In the genomic region with DNA sequence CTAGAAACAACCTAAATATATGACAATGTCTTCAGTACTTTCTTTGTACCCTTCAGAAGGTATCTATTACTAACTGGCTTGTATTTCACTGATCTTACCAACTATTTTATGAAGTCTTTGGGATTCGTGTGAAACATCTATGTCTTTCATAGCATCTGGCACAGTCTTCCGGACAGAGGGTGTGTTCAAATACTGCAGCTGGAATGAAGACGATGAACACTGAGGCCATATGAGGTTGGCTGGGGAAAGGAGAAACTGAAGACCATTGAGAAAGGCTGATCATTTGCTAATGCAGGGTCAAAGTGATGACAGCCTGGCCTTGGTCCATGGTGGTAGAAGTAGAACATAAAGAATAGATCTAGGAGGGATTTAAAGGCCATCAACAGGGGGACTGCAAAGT, we compare ENCODE assay signal across 2 cellular contexts.
TF ChIP-seq lines count a peak whose summit lies in the region.

No MANE protein-coding gene starts in this region.

TF ChIP-seq in IMR-90, 13 proteins besides CTCF, POLR2A, EP300 and RAD21 (continued from another document):
- TF ChIP-seq CHD1 (IDR thresholded peaks at IDR 0.05; ENCODE audit: low read depth, low read length) (no peak), MAFK (IDR thresholded peaks at IDR 0.05; ENCODE audit: low read depth, low read length) (no peak), RCOR1 (IDR thresholded peaks at IDR 0.05; ENCODE audit: insufficient replicate concordance, low read length) (no peak), SMC3 (IDR thresholded peaks at IDR 0.05; ENCODE audit: low read depth, low read length) (no peak)
- TF ChIP-seq, protein P1, sequence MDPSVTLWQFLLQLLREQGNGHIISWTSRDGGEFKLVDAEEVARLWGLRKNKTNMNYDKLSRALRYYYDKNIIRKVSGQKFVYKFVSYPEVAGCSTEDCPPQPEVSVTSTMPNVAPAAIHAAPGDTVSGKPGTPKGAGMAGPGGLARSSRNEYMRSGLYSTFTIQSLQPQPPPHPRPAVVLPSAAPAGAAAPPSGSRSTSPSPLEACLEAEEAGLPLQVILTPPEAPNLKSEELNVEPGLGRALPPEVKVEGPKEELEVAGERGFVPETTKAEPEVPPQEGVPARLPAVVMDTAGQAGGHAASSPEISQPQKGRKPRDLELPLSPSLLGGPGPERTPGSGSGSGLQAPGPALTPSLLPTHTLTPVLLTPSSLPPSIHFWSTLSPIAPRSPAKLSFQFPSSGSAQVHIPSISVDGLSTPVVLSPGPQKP (IDR thresholded peaks at IDR 0.05; ENCODE audit: borderline replicate concordance, low read depth, low read length): no peak

TF ChIP-seq in GM23338, 12 proteins besides CTCF, POLR2A, EP300 and RAD21 (continued from another document):
- TF ChIP-seq, protein P2, sequence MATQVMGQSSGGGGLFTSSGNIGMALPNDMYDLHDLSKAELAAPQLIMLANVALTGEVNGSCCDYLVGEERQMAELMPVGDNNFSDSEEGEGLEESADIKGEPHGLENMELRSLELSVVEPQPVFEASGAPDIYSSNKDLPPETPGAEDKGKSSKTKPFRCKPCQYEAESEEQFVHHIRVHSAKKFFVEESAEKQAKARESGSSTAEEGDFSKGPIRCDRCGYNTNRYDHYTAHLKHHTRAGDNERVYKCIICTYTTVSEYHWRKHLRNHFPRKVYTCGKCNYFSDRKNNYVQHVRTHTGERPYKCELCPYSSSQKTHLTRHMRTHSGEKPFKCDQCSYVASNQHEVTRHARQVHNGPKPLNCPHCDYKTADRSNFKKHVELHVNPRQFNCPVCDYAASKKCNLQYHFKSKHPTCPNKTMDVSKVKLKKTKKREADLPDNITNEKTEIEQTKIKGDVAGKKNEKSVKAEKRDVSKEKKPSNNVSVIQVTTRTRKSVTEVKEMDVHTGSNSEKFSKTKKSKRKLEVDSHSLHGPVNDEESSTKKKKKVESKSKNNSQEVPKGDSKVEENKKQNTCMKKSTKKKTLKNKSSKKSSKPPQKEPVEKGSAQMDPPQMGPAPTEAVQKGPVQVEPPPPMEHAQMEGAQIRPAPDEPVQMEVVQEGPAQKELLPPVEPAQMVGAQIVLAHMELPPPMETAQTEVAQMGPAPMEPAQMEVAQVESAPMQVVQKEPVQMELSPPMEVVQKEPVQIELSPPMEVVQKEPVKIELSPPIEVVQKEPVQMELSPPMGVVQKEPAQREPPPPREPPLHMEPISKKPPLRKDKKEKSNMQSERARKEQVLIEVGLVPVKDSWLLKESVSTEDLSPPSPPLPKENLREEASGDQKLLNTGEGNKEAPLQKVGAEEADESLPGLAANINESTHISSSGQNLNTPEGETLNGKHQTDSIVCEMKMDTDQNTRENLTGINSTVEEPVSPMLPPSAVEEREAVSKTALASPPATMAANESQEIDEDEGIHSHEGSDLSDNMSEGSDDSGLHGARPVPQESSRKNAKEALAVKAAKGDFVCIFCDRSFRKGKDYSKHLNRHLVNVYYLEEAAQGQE (IDR thresholded peaks at IDR 0.05; ENCODE audit: unreplicated experiment): no peak
- no peak for TF ChIP-seq POLR2AphosphoS5 (IDR thresholded peaks at IDR 0.05; ENCODE audit: low read depth)
- no peak for TF ChIP-seq ZNF331 (CRISPR knock-in tag; IDR thresholded peaks at IDR 0.05; ENCODE audit: low read depth)
- no peak for TF ChIP-seq EZH2 (IDR thresholded peaks at IDR 0.05; ENCODE audit: low read depth, unreplicated experiment)
- no peak for TF ChIP-seq EZH2phosphoT487 (IDR thresholded peaks at IDR 0.05; ENCODE audit: unreplicated experiment)
- no peak for TF ChIP-seq NANOG (IDR thresholded peaks at IDR 0.05; ENCODE audit: borderline replicate concordance)
- TF ChIP-seq STAT1 (IDR thresholded peaks at IDR 0.05; ENCODE audit: unreplicated experiment): no peak
- TF ChIP-seq, protein P3, sequence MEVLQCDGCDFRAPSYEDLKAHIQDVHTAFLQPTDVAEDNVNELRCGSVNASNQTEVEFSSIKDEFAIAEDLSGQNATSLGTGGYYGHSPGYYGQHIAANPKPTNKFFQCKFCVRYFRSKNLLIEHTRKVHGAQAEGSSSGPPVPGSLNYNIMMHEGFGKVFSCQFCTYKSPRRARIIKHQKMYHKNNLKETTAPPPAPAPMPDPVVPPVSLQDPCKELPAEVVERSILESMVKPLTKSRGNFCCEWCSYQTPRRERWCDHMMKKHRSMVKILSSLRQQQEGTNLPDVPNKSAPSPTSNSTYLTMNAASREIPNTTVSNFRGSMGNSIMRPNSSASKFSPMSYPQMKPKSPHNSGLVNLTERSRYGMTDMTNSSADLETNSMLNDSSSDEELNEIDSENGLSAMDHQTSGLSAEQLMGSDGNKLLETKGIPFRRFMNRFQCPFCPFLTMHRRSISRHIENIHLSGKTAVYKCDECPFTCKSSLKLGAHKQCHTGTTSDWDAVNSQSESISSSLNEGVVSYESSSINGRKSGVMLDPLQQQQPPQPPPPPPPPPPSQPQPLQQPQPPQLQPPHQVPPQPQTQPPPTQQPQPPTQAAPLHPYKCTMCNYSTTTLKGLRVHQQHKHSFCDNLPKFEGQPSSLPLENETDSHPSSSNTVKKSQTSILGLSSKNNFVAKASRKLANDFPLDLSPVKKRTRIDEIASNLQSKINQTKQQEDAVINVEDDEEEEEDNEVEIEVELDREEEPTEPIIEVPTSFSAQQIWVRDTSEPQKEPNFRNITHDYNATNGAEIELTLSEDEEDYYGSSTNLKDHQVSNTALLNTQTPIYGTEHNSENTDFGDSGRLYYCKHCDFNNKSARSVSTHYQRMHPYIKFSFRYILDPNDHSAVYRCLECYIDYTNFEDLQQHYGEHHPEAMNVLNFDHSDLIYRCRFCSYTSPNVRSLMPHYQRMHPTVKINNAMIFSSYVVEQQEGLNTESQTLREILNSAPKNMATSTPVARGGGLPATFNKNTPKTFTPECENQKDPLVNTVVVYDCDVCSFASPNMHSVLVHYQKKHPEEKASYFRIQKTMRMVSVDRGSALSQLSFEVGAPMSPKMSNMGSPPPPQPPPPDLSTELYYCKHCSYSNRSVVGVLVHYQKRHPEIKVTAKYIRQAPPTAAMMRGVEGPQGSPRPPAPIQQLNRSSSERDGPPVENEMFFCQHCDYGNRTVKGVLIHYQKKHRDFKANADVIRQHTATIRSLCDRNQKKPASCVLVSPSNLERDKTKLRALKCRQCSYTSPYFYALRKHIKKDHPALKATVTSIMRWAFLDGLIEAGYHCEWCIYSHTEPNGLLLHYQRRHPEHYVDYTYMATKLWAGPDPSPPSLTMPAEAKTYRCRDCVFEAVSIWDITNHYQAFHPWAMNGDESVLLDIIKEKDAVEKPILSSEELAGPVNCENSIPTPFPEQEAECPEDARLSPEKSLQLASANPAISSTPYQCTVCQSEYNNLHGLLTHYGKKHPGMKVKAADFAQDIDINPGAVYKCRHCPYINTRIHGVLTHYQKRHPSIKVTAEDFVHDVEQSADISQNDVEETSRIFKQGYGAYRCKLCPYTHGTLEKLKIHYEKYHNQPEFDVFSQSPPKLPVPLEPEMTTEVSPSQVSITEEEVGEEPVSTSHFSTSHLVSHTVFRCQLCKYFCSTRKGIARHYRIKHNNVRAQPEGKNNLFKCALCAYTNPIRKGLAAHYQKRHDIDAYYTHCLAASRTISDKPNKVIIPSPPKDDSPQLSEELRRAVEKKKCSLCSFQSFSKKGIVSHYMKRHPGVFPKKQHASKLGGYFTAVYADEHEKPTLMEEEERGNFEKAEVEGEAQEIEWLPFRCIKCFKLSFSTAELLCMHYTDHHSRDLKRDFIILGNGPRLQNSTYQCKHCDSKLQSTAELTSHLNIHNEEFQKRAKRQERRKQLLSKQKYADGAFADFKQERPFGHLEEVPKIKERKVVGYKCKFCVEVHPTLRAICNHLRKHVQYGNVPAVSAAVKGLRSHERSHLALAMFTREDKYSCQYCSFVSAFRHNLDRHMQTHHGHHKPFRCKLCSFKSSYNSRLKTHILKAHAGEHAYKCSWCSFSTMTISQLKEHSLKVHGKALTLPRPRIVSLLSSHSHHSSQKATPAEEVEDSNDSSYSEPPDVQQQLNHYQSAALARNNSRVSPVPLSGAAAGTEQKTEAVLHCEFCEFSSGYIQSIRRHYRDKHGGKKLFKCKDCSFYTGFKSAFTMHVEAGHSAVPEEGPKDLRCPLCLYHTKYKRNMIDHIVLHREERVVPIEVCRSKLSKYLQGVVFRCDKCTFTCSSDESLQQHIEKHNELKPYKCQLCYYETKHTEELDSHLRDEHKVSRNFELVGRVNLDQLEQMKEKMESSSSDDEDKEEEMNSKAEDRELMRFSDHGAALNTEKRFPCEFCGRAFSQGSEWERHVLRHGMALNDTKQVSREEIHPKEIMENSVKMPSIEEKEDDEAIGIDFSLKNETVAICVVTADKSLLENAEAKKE (CRISPR knock-in tag; IDR thresholded peaks at IDR 0.05): no peak
- TF ChIP-seq, protein P4, sequence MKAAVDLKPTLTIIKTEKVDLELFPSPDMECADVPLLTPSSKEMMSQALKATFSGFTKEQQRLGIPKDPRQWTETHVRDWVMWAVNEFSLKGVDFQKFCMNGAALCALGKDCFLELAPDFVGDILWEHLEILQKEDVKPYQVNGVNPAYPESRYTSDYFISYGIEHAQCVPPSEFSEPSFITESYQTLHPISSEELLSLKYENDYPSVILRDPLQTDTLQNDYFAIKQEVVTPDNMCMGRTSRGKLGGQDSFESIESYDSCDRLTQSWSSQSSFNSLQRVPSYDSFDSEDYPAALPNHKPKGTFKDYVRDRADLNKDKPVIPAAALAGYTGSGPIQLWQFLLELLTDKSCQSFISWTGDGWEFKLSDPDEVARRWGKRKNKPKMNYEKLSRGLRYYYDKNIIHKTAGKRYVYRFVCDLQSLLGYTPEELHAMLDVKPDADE (IDR thresholded peaks at IDR 0.05): no peak
